In genomic region chr1:940121-941026, GRCh38 we compare ENCODE assay signal across 8 cellular contexts. TPM values are rescaled to one million over a fixed set of nuclear protein-coding genes. Genes with fewer than 3 reads are reported as not detected.
DNase-seq lines count a peak whose midpoint lies in the region; ATAC-seq, FAIRE-seq and TF ChIP-seq lines count a peak whose summit lies in the region.

No MANE protein-coding gene starts in this region.

- H3K27me3 ChIP-seq in Panc1 (ENCODE audit: control insufficient read depth, insufficient read depth, low read length) = no peaks in the 10 kb centered on the region
- H3K27me3 ChIP-seq in lower lobe of right lung (ENCODE audit: low read depth) = peaks cover 83% of the 10 kb centered on the region
- peaks cover 0 to 71% of the 10 kb centered on the region in 2 donors for H3K27me3 ChIP-seq in tibial nerve

- in situ Hi-C loops in Panc1 (cut with HindIII; ENCODE audit: low pct_unique_long_range_greater_than_20kb, low sequenced_read_pairs) (no loop called here), G401 (cut with HindIII; ENCODE audit: low sequenced_read_pairs) (no loop called here)

- DNase-seq in AG04449 (ENCODE audit: low read depth, low spot score) = no peak
- DNase-seq in GM19239 (ENCODE audit: insufficient read length, low spot score) = peak; percentile 70
- DNase-seq in Panc1 (ENCODE audit: low read depth, low spot score) = no peak
- DNase-seq in dedifferentiated amniotic fluid mesenchymal stem cell (ENCODE audit: extremely low spot score) = peak; percentile 51
- no peak for DNase-seq in lower lobe of right lung
- DNase-seq in tibial nerve (ENCODE audit: low spot score in 2 of 2) = no peak
- no peak for DNase-seq in G401 (ENCODE audit: low spot score)

- POLR2A ChIA-PET in AG04449 (lab: Yijun Ruan, JAX) = interaction anchor here (0.8 to 1.2 kb wide), 2 partner anchors 10 to 26 kb away, joined by 3 read pairs; no protein-coding TSS in a partner anchor
- POLR2A ChIA-PET in Panc1 (lab: Charles Lee) = no interaction called here

- intact Hi-C loops in Panc1 (cut with micrococcal nuclease; ENCODE audit: unreplicated experiment) (loop anchor here (5.0 kb wide), 1 partner anchor 33 kb away; no protein-coding TSS in a partner anchor), lower lobe of right lung (cut with DNase I) (no loop called here)

- no TSS peak for BruUV-seq in Panc1 (replicated peaks; lab: Mats Ljungman, UMichigan)

- H3K36me3 ChIP-seq in Panc1 (ENCODE audit: control insufficient read depth, insufficient read depth, low read length) = no peaks in the 10 kb centered on the region
- no peaks in the 10 kb centered on the region for H3K36me3 ChIP-seq in lower lobe of right lung
- peaks cover 0 to 19% (median 0%) of the 10 kb centered on the region in 3 donors for H3K36me3 ChIP-seq in tibial nerve

- 0 to 2% methylated on average over 20 to 65 of the region's 86 CpGs for WGBS in tibial nerve, 2 donors

- ATAC-seq in Panc1 (peak; percentile 14), lower lobe of right lung (peak; percentile 11 to 24), GM18519 (IDR thresholded peaks at IDR 0.05; ENCODE audit: low FRiP score, unreplicated experiment) (no peak)

- TF ChIP-seq CTCF in AG04449 (IDR thresholded peaks at IDR 0.05; ENCODE audit: insufficient read depth, low read length, missing control alignments) = no peak
- peak; percentile 18 for TF ChIP-seq CTCF in Panc1 (IDR thresholded peaks at IDR 0.05)
- no peak for TF ChIP-seq CTCF in lower lobe of right lung (IDR thresholded peaks at IDR 0.05)
- peak in 1 of 5 experiments; percentile 6 for TF ChIP-seq CTCF in tibial nerve (IDR thresholded peaks at IDR 0.05)

- no peak for TF ChIP-seq POLR2A in tibial nerve (IDR thresholded peaks at IDR 0.05)

- H3K4me3 ChIP-seq in AG04449 (ENCODE audit: low read depth, low read length) = peak overlapping the region; percentile 29
- H3K4me3 ChIP-seq in Panc1 (ENCODE audit: low read depth in 2 of 2, low read length in 2 of 2) = peak overlapping the region; percentile 40 to 57
- H3K4me3 ChIP-seq in lower lobe of right lung = peak overlapping the region; percentile 46
- peak overlapping the region; percentile 17 to 46 (median 24) for H3K4me3 ChIP-seq in tibial nerve

- TF ChIP-seq EP300 in tibial nerve (IDR thresholded peaks at IDR 0.05) = no peak

- CTCF ChIA-PET in AG04449 (lab: Yijun Ruan, JAX) = interaction anchor here (1.3 to 7.6 kb wide), 6 partner anchors 12 to 43 kb away, joined by 3 to 67 read pairs (median 8); no protein-coding TSS in a partner anchor
- CTCF ChIA-PET in Panc1 (lab: Charles Lee) = interaction anchor here (0.6 kb wide), 1 partner anchor 36 kb away, joined by 4 read pairs; no protein-coding TSS in a partner anchor

- no peak for FAIRE-seq in GM19239 (lab: Jason Lieb, UNC)

- no peaks in the 10 kb centered on the region for H3K9me3 ChIP-seq in Panc1 (ENCODE audit: control insufficient read depth, insufficient read depth, low read depth, low read length)
- H3K9me3 ChIP-seq in lower lobe of right lung = no peaks in the 10 kb centered on the region
- no peaks in the 10 kb centered on the region for H3K9me3 ChIP-seq in tibial nerve

- H3K27ac ChIP-seq in Panc1 (ENCODE audit: low read length) = peak overlapping the region; percentile 87
- peak overlapping the region; percentile 9 for H3K27ac ChIP-seq in lower lobe of right lung
- H3K27ac ChIP-seq in tibial nerve = peak overlapping the region; percentile 36 to 76 (median 50)

- peaks cover 66% of the 10 kb centered on the region for H3K4me1 ChIP-seq in Panc1 (ENCODE audit: control insufficient read depth, insufficient read depth, low read length)
- H3K4me1 ChIP-seq in lower lobe of right lung = peaks cover 35% of the 10 kb centered on the region
- H3K4me1 ChIP-seq in tibial nerve = peaks cover 0 to 68% (median 24%) of the 10 kb centered on the region in 4 donors

RNA-seq across cellular contexts. Expression of gene SAMD11, which starts 16.7 kb away (rescaled TPM):
- total RNA-seq in Panc1 (2021; ENCODE audit: unreplicated experiment) (51.8 TPM), lower lobe of right lung (2.2 TPM), tibial nerve (10 to 100 TPM in 2 of 4 donors, 1 to 10 TPM in 2; 2.6 to 15.9 (median 11.5) TPM)
- 50.7 TPM for polyA plus RNA-seq in Panc1 (2012; ENCODE audit: insufficient read length)
- total RNA-seq in G401 (2014; rRNA removed; shearing (Covaris generic)) = 398 and 434 TPM in 2 replicates

RNA-seq across cellular contexts. Expression of gene NOC2L, which starts 18.7 kb away (rescaled TPM):
- total RNA-seq in Panc1 (2021; ENCODE audit: unreplicated experiment) (193 TPM), lower lobe of right lung (46.5 TPM), tibial nerve (10 to 100 TPM; 28.2 to 54.0 (median 46.4) TPM)
- 179 TPM for polyA plus RNA-seq in Panc1 (2012; ENCODE audit: insufficient read length)
- 193 and 221 TPM in 2 replicates for total RNA-seq in G401 (2014; rRNA removed; shearing (Covaris generic))

RNA-seq across cellular contexts. Expression of gene KLHL17, which starts 20.0 kb away (rescaled TPM):
- total RNA-seq in Panc1 (2021; ENCODE audit: unreplicated experiment) (58.8 TPM), lower lobe of right lung (17.0 TPM), tibial nerve (10 to 100 TPM in 3 of 4 donors, 1 to 10 TPM in 1; 4.2 to 19.2 (median 11.9) TPM)
- polyA plus RNA-seq in Panc1 (2012; ENCODE audit: insufficient read length) = 82.0 TPM
- 23.3 and 25.4 TPM in 2 replicates for total RNA-seq in G401 (2014; rRNA removed; shearing (Covaris generic))

RNA-seq across cellular contexts. Expression of gene PLEKHN1, which starts 25.9 kb away (rescaled TPM):
- total RNA-seq in Panc1 (2021; ENCODE audit: unreplicated experiment) (9.8 TPM), lower lobe of right lung (1.2 TPM), tibial nerve (1 to 10 TPM in 1 of 4 donors, under 1 TPM in 1, not detected in 2; 0.21 to 2.4 TPM)
- 12.0 TPM for polyA plus RNA-seq in Panc1 (2012; ENCODE audit: insufficient read length)
- total RNA-seq in G401 (2014; rRNA removed; shearing (Covaris generic)) = 4.3 and 5.5 TPM in 2 replicates

RNA-seq across cellular contexts. Expression of gene PERM1, which starts 41.5 kb away (rescaled TPM):
- total RNA-seq in Panc1 (2021; ENCODE audit: unreplicated experiment) (1.5 TPM), lower lobe of right lung (not detected), tibial nerve (under 1 TPM in 2 of 4 donors, not detected in 2; 0.22 to 0.78 TPM)
- 4.7 TPM for polyA plus RNA-seq in Panc1 (2012; ENCODE audit: insufficient read length)
- 0.17 TPM in 1 of 2 replicates, not detected in the other for total RNA-seq in G401 (2014; rRNA removed; shearing (Covaris generic))

Comparison
In these comparisons a context has a peak if more than half of its experiments do, and no peak if none do; other contexts are left out.
1. DNase-seq: peak in GM19239 (single experiment) and dedifferentiated amniotic fluid mesenchymal stem cell (single experiment); none in AG04449 (single experiment), Panc1 (single experiment), lower lobe of right lung (single experiment), tibial nerve (0 of 2) and G401 (single experiment).
2. H3K27ac ChIP-seq: peak in every context shown above with its lines; median percentile 87 in Panc1; 50 in tibial nerve; 9 in lower lobe of right lung.
3. Peak in every context shown above with its lines, with median percentiles within 50 percentile points of each other: H3K4me3 ChIP-seq.